1 cellular context compared by ENCODE assay signal in genomic region chr17:39406951-39407350, GRCh38.
TF ChIP-seq lines count a peak whose summit lies in the region.

No MANE protein-coding gene starts in this region.

TF ChIP-seq in A549, 52 proteins besides CTCF, POLR2A, EP300 and RAD21 (continued from another document):
- TF ChIP-seq PBX3 (IDR thresholded peaks at IDR 0.05) (no peak), ZFP36 (IDR thresholded peaks at IDR 0.05; ENCODE audit: borderline replicate concordance, partially characterized antibody) (no peak), HMGXB4 (CRISPR knock-in tag; IDR thresholded peaks at IDR 0.05; ENCODE audit: borderline replicate concordance) (no peak), KDM5A (IDR thresholded peaks at IDR 0.05) (no peak), JUNB (IDR thresholded peaks at IDR 0.05) (no peak)
